In the genomic region with DNA sequence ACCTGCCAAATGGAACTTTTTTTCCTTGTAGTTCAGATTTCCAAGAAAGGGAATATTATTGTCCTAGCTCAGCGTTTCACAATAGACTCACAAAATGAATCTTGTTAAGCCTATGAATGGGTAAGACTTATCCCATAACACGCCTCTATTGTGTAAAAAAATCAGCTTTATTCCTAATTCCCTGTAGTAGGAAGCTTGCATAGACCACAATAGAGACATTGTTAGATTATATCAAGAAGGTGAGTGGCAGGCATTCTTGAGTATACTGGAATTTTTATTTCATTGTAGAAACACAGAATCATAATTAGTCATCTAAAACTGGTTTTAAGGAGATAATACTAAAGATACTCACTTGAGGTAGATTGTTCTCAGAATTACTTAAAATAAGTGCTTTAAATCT, we compare ENCODE assay signal across 1 cellular context.
TF ChIP-seq lines count a peak whose summit lies in the region.

No MANE protein-coding gene starts in this region.

TF ChIP-seq in SK-N-SH, 30 proteins besides CTCF, POLR2A, EP300 and RAD21 (continued from another document):
- TF ChIP-seq TAF1 (IDR thresholded peaks at IDR 0.05; ENCODE audit: borderline replicate concordance, low read depth, low read length) (no peak), FOXM1 (IDR thresholded peaks at IDR 0.05; ENCODE audit: low read depth) (no peak)
TF ChIP-seq in SK-N-SH: peak in this region for 0.
